ENCODE assay signal across 27 cellular contexts in the genomic region with DNA sequence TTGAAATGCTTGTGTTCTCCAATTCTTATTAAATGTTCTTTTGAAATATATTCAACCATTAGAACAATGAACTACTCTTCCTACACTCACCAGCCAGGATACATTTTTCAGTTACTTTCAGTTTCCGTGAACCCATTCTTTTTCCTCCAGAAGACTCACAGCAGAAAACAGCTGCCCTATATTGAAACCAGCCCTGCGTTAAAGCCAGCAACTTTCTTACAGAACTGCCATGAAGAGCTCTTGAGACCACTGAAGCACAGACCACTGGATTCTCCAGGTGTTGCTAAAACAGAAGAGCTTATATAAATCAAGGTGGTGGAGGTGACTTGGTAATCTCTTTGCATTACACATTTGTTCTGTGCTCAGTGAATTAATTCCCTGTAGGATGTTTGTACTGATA.
"Had no signal": no experiment of that assay in that cellular context is flagged by ENCODE, and none has a peak within 500 bp of the region (broad histone marks: within the 10 kb centered on the region; RNA-seq: fewer than 3 reads in every experiment).

No MANE protein-coding gene starts in this region.

- H3K9me3 ChIP-seq: SJCRH30 had no signal

- H3K27me3 ChIP-seq: brain microvascular endothelial cell, SJCRH30 had no signal

- H3K27ac ChIP-seq: brain microvascular endothelial cell, SJCRH30, SK-N-MC had no signal

- DNase-seq: activated CD4-positive, alpha-beta T cell treated with anti-CD3 and anti-CD28 coated beads, Interleukin-2, amount 10 ng/mL, durations not matched to agents 24 days and 14 days; activated CD4-positive, alpha-beta T cell treated with anti-CD3 and anti-CD28 coated beads, Interleukin-2, amount 50 U/mL, for 4 hours; activated CD8-positive, alpha-beta T cell treated with anti-CD3 and anti-CD28 coated beads for 36 hours; activated effector memory CD4-positive, alpha-beta T cell treated with anti-CD3 and anti-CD28 coated beads, Interleukin-2, amount 50 U/mL, for 16 hours; activated naive CD4-positive, alpha-beta T cell; activated naive CD4-positive, alpha-beta T cell treated with anti-CD3 and anti-CD28 coated beads, Interleukin-2, amount 50 U/mL, for 16 hours; activated naive CD8-positive, alpha-beta T cell treated with anti-CD3 and anti-CD28 coated beads for 36 hours; activated T-cell treated with anti-CD3 and anti-CD28 coated beads, Interleukin-2, amount 50 U/mL, for 1 hour; activated T-cell treated with anti-CD3 and anti-CD28 coated beads, Interleukin-2, amount 50 U/mL, for 72 hours; amniotic stem cell; aorta; brain microvascular endothelial cell; central memory CD4-positive, alpha-beta T cell; KG1; NCI-H1105; NCI-H1417 treated with DMSO at 0.1 percent for 48 hours; NCI-H1930; NCI-H2081 treated with DMSO at 0.1 percent for 48 hours; NCI-H2171; NCI-H446; NCI-H510A treated with DMSO at 0.1 percent for 48 hours; NCI-H526 treated with DMSO at 0.1 percent for 48 hours; NCI-H774; SHP77; SJCRH30; T1000 had no signal

- H3K36me3 ChIP-seq: brain microvascular endothelial cell, SJCRH30 had no signal

- H3K4me3 ChIP-seq: SJCRH30, SK-N-MC had no signal
